In the genomic region with DNA sequence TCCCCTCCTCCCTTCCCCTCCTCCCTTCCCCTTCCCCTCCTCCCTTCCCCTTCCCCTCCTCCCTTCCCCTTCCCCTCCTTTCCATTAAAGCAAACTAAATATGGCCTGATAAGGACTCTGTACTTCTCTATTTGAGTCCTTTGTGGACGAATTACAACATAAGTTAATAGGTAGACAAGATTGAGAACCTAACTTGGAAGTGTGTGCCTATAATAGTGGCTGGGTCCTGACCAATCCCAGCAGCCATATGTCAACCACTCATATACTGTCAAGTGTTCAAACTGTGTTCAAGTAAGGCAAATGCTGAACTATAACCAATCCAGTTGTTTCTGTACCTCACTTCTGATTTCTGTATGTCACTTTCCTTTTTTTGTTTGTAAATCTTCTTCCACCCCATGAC, we compare ENCODE assay signal across 21 cellular contexts.
DNase-seq lines count a peak whose midpoint lies in the region; ATAC-seq and TF ChIP-seq lines count a peak whose summit lies in the region.
"Had no signal": no experiment of that assay in that cellular context is flagged by ENCODE, and none has a peak within 500 bp of the region (broad histone marks: within the 10 kb centered on the region; RNA-seq: fewer than 3 reads in every experiment).

No MANE protein-coding gene starts in this region.

- ATAC-seq in HG03342 (IDR thresholded peaks at IDR 0.05; ENCODE audit: unreplicated experiment) = no peak

- CTCF ChIA-PET in Calu3 (lab: Charles Lee) = no interaction called here

- H3K4me3 Mint-ChIP-seq in T-helper 2 cell treated with Interferon-gamma antibody and Interleukin-4, amounts not matched to agents 5 μg/mL and 100 μg/mL, for 36 hours = no peak overlapping the region
- no peak overlapping the region for H3K4me3 Mint-ChIP-seq in Calu3 (ENCODE audit: low read depth, unreplicated experiment)
- no peak overlapping the region for H3K4me3 Mint-ChIP-seq in activated naive CD8-positive, alpha-beta T cell treated with anti-CD3 and anti-CD28 coated beads for 36 hours
- no peak overlapping the region for H3K4me3 Mint-ChIP-seq in mesothelial cell of epicardium
- H3K4me3 Mint-ChIP-seq: activated B cell treated with CpG ODN at 0.5 μM for 24 hours, endodermal cell had no signal

- DNase-seq in T-helper 2 cell treated with Interferon-gamma antibody and Interleukin-4, amounts not matched to agents 5 μg/mL and 100 μg/mL, for 36 hours (ENCODE audit: low spot score) = no peak
- DNase-seq in T-helper 2 cell (no peak), Calu3 (no peak), mesothelial cell of epicardium (ENCODE audit: low spot score in 2 of 2, unreplicated experiment in 2 of 2) (no peak), NCI-H2227 (lab: John Stamatoyannopoulos, UW; ENCODE audit: unreplicated experiment) (no peak)
- DNase-seq in activated naive CD8-positive, alpha-beta T cell treated with anti-CD3 and anti-CD28 coated beads for 36 hours = no peak
- no peak for DNase-seq in stimulated activated CD4-positive, alpha-beta T cell treated with anti-CD3 and anti-CD28 coated beads, Interleukin-12 subunit alpha, Interleukin-12 subunit beta, amount 100 ng/mL, for 4 hours
- DNase-seq: activated B cell treated with CpG ODN at 0.5 μM for 24 hours; activated CD4-positive, alpha-beta T cell treated with anti-CD3 and anti-CD28 coated beads, Interleukin-2, amount 50 U/mL, for 48 hours; BE2C; COR-L47; endodermal cell; kidney; lower lobe of right lung; NCI-H2081; NCI-H345; NCI-H82; small intestine; stimulated activated CD4-positive, alpha-beta T cell treated with anti-CD3 and anti-CD28 coated beads, Interleukin-2, amount 100 ng/mL, for 24 hours; T1000 had no signal

- H3K4me1 Mint-ChIP-seq in T-helper 2 cell treated with Interferon-gamma antibody and Interleukin-4, amounts not matched to agents 5 μg/mL and 100 μg/mL, for 36 hours (ENCODE audit: low read depth) = peaks cover 3% of the 10 kb centered on the region
- H3K4me1 Mint-ChIP-seq in Calu3 (ENCODE audit: low read depth, unreplicated experiment) (peaks cover 11% of the 10 kb centered on the region), mesothelial cell of epicardium (peaks cover 3% of the 10 kb centered on the region)
- peaks cover 2% of the 10 kb centered on the region for H3K4me1 Mint-ChIP-seq in activated naive CD8-positive, alpha-beta T cell treated with anti-CD3 and anti-CD28 coated beads for 36 hours
- H3K4me1 Mint-ChIP-seq: activated B cell treated with CpG ODN at 0.5 μM for 24 hours had no signal

- peaks cover 3% of the 10 kb centered on the region for H3K27me3 Mint-ChIP-seq in T-helper 2 cell treated with Interferon-gamma antibody and Interleukin-4, amounts not matched to agents 5 μg/mL and 100 μg/mL, for 36 hours (ENCODE audit: low read depth)
- H3K27me3 Mint-ChIP-seq in Calu3 (ENCODE audit: unreplicated experiment) = no peaks in the 10 kb centered on the region
- no peaks in the 10 kb centered on the region for H3K27me3 Mint-ChIP-seq in activated naive CD8-positive, alpha-beta T cell treated with anti-CD3 and anti-CD28 coated beads for 36 hours
- no peaks in the 10 kb centered on the region for H3K27me3 Mint-ChIP-seq in mesothelial cell of epicardium (ENCODE audit: low read depth)

- H3K9me3 Mint-ChIP-seq in T-helper 2 cell treated with Interferon-gamma antibody and Interleukin-4, amounts not matched to agents 5 μg/mL and 100 μg/mL, for 36 hours = peaks cover 13% of the 10 kb centered on the region
- H3K9me3 Mint-ChIP-seq in Calu3 (ENCODE audit: low read depth, unreplicated experiment) = no peaks in the 10 kb centered on the region
- peaks cover 10% of the 10 kb centered on the region for H3K9me3 Mint-ChIP-seq in activated naive CD8-positive, alpha-beta T cell treated with anti-CD3 and anti-CD28 coated beads for 36 hours
- H3K9me3 Mint-ChIP-seq in mesothelial cell of epicardium = peaks cover 39% of the 10 kb centered on the region

- H3K36me3 Mint-ChIP-seq in T-helper 2 cell treated with Interferon-gamma antibody and Interleukin-4, amounts not matched to agents 5 μg/mL and 100 μg/mL, for 36 hours (ENCODE audit: low read depth) = peaks cover 2% of the 10 kb centered on the region
- no peaks in the 10 kb centered on the region for H3K36me3 Mint-ChIP-seq in Calu3 (ENCODE audit: insufficient read depth, unreplicated experiment)
- H3K36me3 Mint-ChIP-seq in activated naive CD8-positive, alpha-beta T cell treated with anti-CD3 and anti-CD28 coated beads for 36 hours = peaks cover 5% of the 10 kb centered on the region
- peaks cover 2% of the 10 kb centered on the region for H3K36me3 Mint-ChIP-seq in mesothelial cell of epicardium

- intact Hi-C loops in Calu3 (cut with micrococcal nuclease; ENCODE audit: unreplicated experiment) = no loop called here

- no TSS peak for BruUV-seq in Calu3 (replicated peaks; lab: Mats Ljungman, UMichigan)

- TF ChIP-seq CTCF in Calu3 (IDR thresholded peaks at IDR 0.05; ENCODE audit: unreplicated experiment) (no peak), mesothelial cell of epicardium (IDR thresholded peaks at IDR 0.05; ENCODE audit: unreplicated experiment) (no peak)

- H3K27ac Mint-ChIP-seq in T-helper 2 cell treated with Interferon-gamma antibody and Interleukin-4, amounts not matched to agents 5 μg/mL and 100 μg/mL, for 36 hours = peak overlapping the region; percentile 43
- peak overlapping the region; percentile 17 for H3K27ac Mint-ChIP-seq in Calu3 (ENCODE audit: unreplicated experiment)
- H3K27ac Mint-ChIP-seq in activated naive CD8-positive, alpha-beta T cell treated with anti-CD3 and anti-CD28 coated beads for 36 hours = peak overlapping the region; percentile 44
- peak overlapping the region; percentile 39 for H3K27ac Mint-ChIP-seq in mesothelial cell of epicardium
- H3K27ac Mint-ChIP-seq: activated B cell treated with CpG ODN at 0.5 μM for 24 hours, endodermal cell had no signal
